In genomic region chr2:24671230-24671629, GRCh38 we compare ENCODE assay signal across 28 cellular contexts.
"Had no signal": no experiment of that assay in that cellular context is flagged by ENCODE, and none has a peak within 500 bp of the region (broad histone marks: within the 10 kb centered on the region; RNA-seq: fewer than 3 reads in every experiment).

No MANE protein-coding gene starts in this region.

- H3K36me3 ChIP-seq: neural progenitor cell, ovary, transverse colon, uterus had no signal

- H3K27ac Mint-ChIP-seq: nephron; neural progenitor cell; progenitor cell of endocrine pancreas; stimulated activated effector memory CD8-positive, alpha-beta T cell treated with anti-CD3 and anti-CD28 coated beads, Interleukin-12 subunit alpha, Interleukin-12 subunit beta, amount 100 ng/mL, for 72 hours; stimulated activated naive B cell treated with anti-CD40 and anti-IgM and Interleukin-4, amounts not matched to agents 10 μg/mL and 1 μg/mL and 100 μg/mL, for 72 hours; stimulated activated naive CD8-positive, alpha-beta T cell treated with anti-CD3 and anti-CD28 coated beads, Interleukin-15, Interleukin-2, amounts not matched to agents 100 ng/mL and 50 ng/mL, for 24 hours; type B pancreatic cell had no signal

- ATAC-seq: naive thymus-derived CD4-positive, alpha-beta T cell; right cardiac atrium; stimulated activated effector memory CD8-positive, alpha-beta T cell treated with anti-CD3 and anti-CD28 coated beads, Interleukin-12 subunit alpha, Interleukin-12 subunit beta, amount 100 ng/mL, for 72 hours; stimulated activated naive B cell treated with anti-CD40 and anti-IgM and Interleukin-4, amounts not matched to agents 10 μg/mL and 1 μg/mL and 100 μg/mL, for 72 hours; upper lobe of right lung had no signal

- H3K9ac ChIP-seq: neural progenitor cell, parathyroid adenoma had no signal

- H3K27me3 ChIP-seq: neural progenitor cell, ovary, sigmoid colon, stomach, suprapubic skin, testis, tibial artery, transverse colon, upper lobe of right lung, uterus had no signal

- H3K9me3 ChIP-seq: ovary, psoas muscle, sigmoid colon, stomach, suprapubic skin, testis, tibial artery, transverse colon, upper lobe of right lung, uterus had no signal

- H3K9me3 Mint-ChIP-seq: naive thymus-derived CD4-positive, alpha-beta T cell; nephron; neural progenitor cell; stimulated activated effector memory CD8-positive, alpha-beta T cell treated with anti-CD3 and anti-CD28 coated beads, Interleukin-12 subunit alpha, Interleukin-12 subunit beta, amount 100 ng/mL, for 72 hours; stimulated activated naive B cell treated with anti-CD40 and anti-IgM and Interleukin-4, amounts not matched to agents 10 μg/mL and 1 μg/mL and 100 μg/mL, for 72 hours; stimulated activated naive CD8-positive, alpha-beta T cell treated with anti-CD3 and anti-CD28 coated beads, Interleukin-15, Interleukin-2, amounts not matched to agents 100 ng/mL and 50 ng/mL, for 24 hours; type B pancreatic cell had no signal

- H3K4me1 ChIP-seq: neural progenitor cell, parathyroid adenoma, sigmoid colon, suprapubic skin, testis, tibial artery, transverse colon, upper lobe of right lung, uterus had no signal

- H3K4me1 Mint-ChIP-seq: nephron; neural progenitor cell; stimulated activated effector memory CD8-positive, alpha-beta T cell treated with anti-CD3 and anti-CD28 coated beads, Interleukin-12 subunit alpha, Interleukin-12 subunit beta, amount 100 ng/mL, for 72 hours; stimulated activated naive B cell treated with anti-CD40 and anti-IgM and Interleukin-4, amounts not matched to agents 10 μg/mL and 1 μg/mL and 100 μg/mL, for 72 hours had no signal

- H2AFZ ChIP-seq: neural progenitor cell, parathyroid adenoma had no signal

- H3K79me2 ChIP-seq: parathyroid adenoma had no signal

- H3K27me3 Mint-ChIP-seq: naive thymus-derived CD4-positive, alpha-beta T cell; progenitor cell of endocrine pancreas; stimulated activated naive B cell treated with anti-CD40 and anti-IgM and Interleukin-4, amounts not matched to agents 10 μg/mL and 1 μg/mL and 100 μg/mL, for 72 hours; stimulated activated naive CD8-positive, alpha-beta T cell treated with anti-CD3 and anti-CD28 coated beads, Interleukin-15, Interleukin-2, amounts not matched to agents 100 ng/mL and 50 ng/mL, for 24 hours; type B pancreatic cell had no signal

- H3K4me2 ChIP-seq: neural progenitor cell had no signal

- DNase-seq: naive thymus-derived CD4-positive, alpha-beta T cell; occipital lobe; ovary; posterior cingulate gyrus; psoas muscle; right cardiac atrium; sigmoid colon; small intestine; stimulated activated CD4-positive, alpha-beta T cell treated with anti-CD3 and anti-CD28 coated beads, Interleukin-15, amount 100 ng/mL, for 24 hours; stimulated activated CD4-positive, alpha-beta T cell treated with anti-CD3 and anti-CD28 coated beads, Interleukin-2, amount 100 ng/mL, for 24 hours; stimulated activated CD4-positive, alpha-beta T cell treated with anti-CD3 and anti-CD28 coated beads, Interleukin-2, amount 100 ng/mL, for 48 hours; stimulated activated CD4-positive, alpha-beta T cell treated with anti-CD3 and anti-CD28 coated beads, Interleukin-4, amount 100 ng/mL, for 24 hours; stimulated activated naive B cell treated with anti-CD40 and anti-IgM and Interleukin-4, amounts not matched to agents 10 μg/mL and 1 μg/mL and 100 μg/mL, for 72 hours; stimulated activated naive CD4-positive, alpha-beta T cell treated with Interleukin-2 at 50 U/mL for 16 hours; stomach; testis; tibial artery; transverse colon; upper lobe of right lung; uterus had no signal

- H3K4me3 Mint-ChIP-seq: naive thymus-derived CD4-positive, alpha-beta T cell; nephron; neural progenitor cell; stimulated activated effector memory CD8-positive, alpha-beta T cell treated with anti-CD3 and anti-CD28 coated beads, Interleukin-12 subunit alpha, Interleukin-12 subunit beta, amount 100 ng/mL, for 72 hours; stimulated activated naive B cell treated with anti-CD40 and anti-IgM and Interleukin-4, amounts not matched to agents 10 μg/mL and 1 μg/mL and 100 μg/mL, for 72 hours; stimulated activated naive CD8-positive, alpha-beta T cell treated with anti-CD3 and anti-CD28 coated beads, Interleukin-15, Interleukin-2, amounts not matched to agents 100 ng/mL and 50 ng/mL, for 24 hours; type B pancreatic cell had no signal

- H3K27ac ChIP-seq: neural progenitor cell, ovary, parathyroid adenoma, psoas muscle, sigmoid colon, stomach, suprapubic skin, testis, tibial artery, transverse colon, upper lobe of right lung, uterus had no signal

- H3K4me3 ChIP-seq: neural progenitor cell, ovary, psoas muscle, sigmoid colon, stomach, suprapubic skin, testis, tibial artery, transverse colon, upper lobe of right lung, uterus had no signal
